1 cellular context compared by ENCODE assay signal in the genomic region with DNA sequence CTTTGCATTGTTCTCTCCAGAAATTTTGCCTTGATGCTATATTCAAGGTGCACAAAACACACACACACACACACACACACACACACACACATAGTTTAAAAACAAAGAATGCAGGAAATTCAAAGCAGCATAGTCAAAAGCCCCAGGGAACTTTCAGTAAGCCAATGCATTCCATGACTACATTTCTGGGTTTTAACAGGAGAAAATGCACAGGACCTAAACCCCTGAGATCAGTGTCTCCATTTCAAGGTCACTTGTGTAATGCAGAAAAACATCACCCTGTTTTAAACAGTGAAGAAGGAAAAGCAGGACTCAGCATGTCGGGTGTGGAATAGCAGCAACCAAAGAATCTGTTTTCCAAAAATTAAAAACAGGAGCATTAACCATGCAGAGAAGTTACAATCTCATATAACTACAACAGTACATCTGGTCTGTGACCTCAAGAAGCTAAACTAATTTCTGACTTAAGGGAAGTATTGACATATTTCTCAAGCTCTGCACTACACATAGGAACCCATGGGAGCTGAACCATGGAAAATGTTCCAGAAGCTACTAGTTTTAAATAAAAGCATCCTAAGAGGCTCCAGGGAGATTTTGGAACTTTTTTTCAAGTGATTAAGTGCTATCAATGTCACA.
A peak's percentile ranks its signal among the peaks of the same experiment; 100 is the strongest.
TF ChIP-seq lines count a peak whose summit lies in the region.

No MANE protein-coding gene starts in this region.

TF ChIP-seq in GM23338, 12 proteins besides CTCF, POLR2A, EP300 and RAD21:
- peak; percentile 50; the same call in 1 of the 2 replicates for TF ChIP-seq ZNF462 (CRISPR knock-in tag; IDR thresholded peaks at IDR 0.05)
- TF ChIP-seq ETS1 (IDR thresholded peaks at IDR 0.05) = no peak
